8 cellular contexts compared by ENCODE assay signal in the genomic region with DNA sequence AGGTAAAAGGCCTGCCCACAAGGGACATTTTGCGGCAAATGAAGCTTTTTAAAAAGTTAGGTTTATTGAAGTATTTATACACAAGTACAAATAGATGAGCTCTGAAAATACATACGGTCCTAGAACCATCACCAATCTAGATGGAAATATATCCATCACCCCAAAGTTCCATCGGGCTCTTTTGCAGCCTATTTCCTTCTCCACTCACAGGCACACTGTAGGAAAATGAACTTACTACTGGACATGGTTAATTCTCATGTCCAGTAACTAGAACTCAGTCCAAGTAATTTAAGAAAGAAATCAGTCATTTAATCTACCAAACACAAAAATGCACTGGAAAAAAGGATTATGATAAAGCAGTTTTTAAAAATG. TPM values are rescaled to one million over a fixed set of nuclear protein-coding genes. Genes with fewer than 3 reads are reported as not detected.
DNase-seq lines count a peak whose midpoint lies in the region; ATAC-seq, FAIRE-seq and TF ChIP-seq lines count a peak whose summit lies in the region.

No MANE protein-coding gene starts in this region.

- H3K9ac ChIP-seq in kidney (ENCODE audit: low read length in 2 of 2), result peak overlapping the region in 1 of 2 donors; percentile 99

- TF ChIP-seq POLR2A in testis (IDR thresholded peaks at IDR 0.05), result no peak

- H3K27ac ChIP-seq in kidney (ENCODE audit: low read depth in 2 of 2, low read length in 2 of 2) (peak overlapping the region; percentile 90 to 94), testis (peak overlapping the region; percentile 88 to 92)

- DNase-seq in activated CD4-positive, alpha-beta T cell treated with anti-CD3 and anti-CD28 coated beads for 36 hours, result no peak
- DNase-seq in activated CD4-positive, alpha-beta T cell treated with anti-CD3 and anti-CD28 coated beads, Interleukin-2, amount 50 U/mL, for 4 hours, result no peak
- DNase-seq in activated naive CD8-positive, alpha-beta T cell treated with anti-CD3 and anti-CD28 coated beads for 36 hours, result no peak
- DNase-seq in kidney (no peak), testis (no peak), T-helper 9 cell (no peak), mucosa of gallbladder (ENCODE audit: low spot score) (no peak), GM10248 (ENCODE audit: extremely low spot score) (no peak)

- H3K27me3 Mint-ChIP-seq in activated CD4-positive, alpha-beta T cell treated with anti-CD3 and anti-CD28 coated beads for 36 hours, result no peaks in the 10 kb centered on the region
- H3K27me3 Mint-ChIP-seq in activated naive CD8-positive, alpha-beta T cell treated with anti-CD3 and anti-CD28 coated beads for 36 hours, result no peaks in the 10 kb centered on the region

- H3K9me3 ChIP-seq in kidney (ENCODE audit: control insufficient read depth in 1 of 2, low read length in 2 of 2) (no peaks in the 10 kb centered on the region), testis (no peaks in the 10 kb centered on the region)

- peaks cover 14 to 31% of the 10 kb centered on the region in 2 donors for H3K36me3 ChIP-seq in kidney (ENCODE audit: control insufficient read depth in 1 of 2, insufficient read depth in 2 of 2, low read length in 2 of 2)
- no peaks in the 10 kb centered on the region for H3K36me3 ChIP-seq in testis (ENCODE audit: low read depth, missing control alignments)

- peak overlapping the region; percentile 98 for H3K4me3 Mint-ChIP-seq in activated CD4-positive, alpha-beta T cell treated with anti-CD3 and anti-CD28 coated beads for 36 hours
- H3K4me3 Mint-ChIP-seq in activated naive CD8-positive, alpha-beta T cell treated with anti-CD3 and anti-CD28 coated beads for 36 hours, result peak overlapping the region; percentile 89

- POLR2A ChIA-PET in activated CD4-positive, alpha-beta T cell treated with anti-CD3 and anti-CD28 coated beads for 36 hours (lab: Charles Lee), result no interaction called here
- POLR2A ChIA-PET in GM10248 (lab: Yijun Ruan, JAX), result no interaction called here

- no peaks in the 10 kb centered on the region for H3K27me3 ChIP-seq in testis

- peaks cover 74% of the 10 kb centered on the region for H3K36me3 Mint-ChIP-seq in activated CD4-positive, alpha-beta T cell treated with anti-CD3 and anti-CD28 coated beads for 36 hours (ENCODE audit: low read depth)
- peaks cover 57% of the 10 kb centered on the region for H3K36me3 Mint-ChIP-seq in activated naive CD8-positive, alpha-beta T cell treated with anti-CD3 and anti-CD28 coated beads for 36 hours

- H3K4me1 ChIP-seq in kidney (ENCODE audit: control insufficient read depth in 1 of 2, insufficient read depth in 1 of 2, low read depth in 1 of 2, low read length in 2 of 2) (peaks cover 4 to 8% of the 10 kb centered on the region in 2 donors), testis (peaks cover 15% of the 10 kb centered on the region)

- H3K4me1 Mint-ChIP-seq in activated CD4-positive, alpha-beta T cell treated with anti-CD3 and anti-CD28 coated beads for 36 hours, result peaks cover 44% of the 10 kb centered on the region
- H3K4me1 Mint-ChIP-seq in activated naive CD8-positive, alpha-beta T cell treated with anti-CD3 and anti-CD28 coated beads for 36 hours, result peaks cover 36% of the 10 kb centered on the region

- H3K4me3 ChIP-seq in kidney (ENCODE audit: low read length in 2 of 2) (peak overlapping the region; percentile 89 to 100), testis (peak overlapping the region; percentile 89 to 96)

- FAIRE-seq in kidney (lab: Jason Lieb, UNC), result no peak

- H3K27ac Mint-ChIP-seq in activated CD4-positive, alpha-beta T cell treated with anti-CD3 and anti-CD28 coated beads for 36 hours, result peak overlapping the region; percentile 97
- H3K27ac Mint-ChIP-seq in activated naive CD8-positive, alpha-beta T cell treated with anti-CD3 and anti-CD28 coated beads for 36 hours, result peak overlapping the region; percentile 88

- intact Hi-C loops in activated CD4-positive, alpha-beta T cell treated with anti-CD3 and anti-CD28 coated beads for 36 hours (cut with DNase I, micrococcal nuclease), result no loop called here
- intact Hi-C loops in kidney (cut with DNase I), result no loop called here
- intact Hi-C loops in testis (cut with DNase I; ENCODE audit: low total_unique reads), result no loop called here

- no peak for ATAC-seq in activated CD4-positive, alpha-beta T cell treated with anti-CD3 and anti-CD28 coated beads for 36 hours

- no peak for TF ChIP-seq CTCF in kidney (IDR thresholded peaks at IDR 0.05; ENCODE audit: borderline replicate concordance, extremely low read depth, insufficient read depth)
- no peak for TF ChIP-seq CTCF in testis (IDR thresholded peaks at IDR 0.05)
- no peak for TF ChIP-seq CTCF in GM10248 (IDR thresholded peaks at IDR 0.05; ENCODE audit: control extremely low read depth, extremely low read depth, low read depth, missing control alignments)

- CTCF ChIA-PET in activated CD4-positive, alpha-beta T cell treated with anti-CD3 and anti-CD28 coated beads for 36 hours (lab: Charles Lee), result interaction anchor here (0.6 kb wide), 1 partner anchor 60 kb away, joined by 3 read pairs; no protein-coding TSS in a partner anchor
- CTCF ChIA-PET in GM10248 (lab: Yijun Ruan, JAX), result interaction anchor here (1.3 kb wide), 1 partner anchor 14 kb away, joined by 4 read pairs; no protein-coding TSS in a partner anchor

- WGBS in testis, 2 donors, result 23 to 26% methylated on average over 3 of the region's 3 CpGs

- H3K9me3 Mint-ChIP-seq in activated CD4-positive, alpha-beta T cell treated with anti-CD3 and anti-CD28 coated beads for 36 hours (ENCODE audit: low read depth), result no peaks in the 10 kb centered on the region
- no peaks in the 10 kb centered on the region for H3K9me3 Mint-ChIP-seq in activated naive CD8-positive, alpha-beta T cell treated with anti-CD3 and anti-CD28 coated beads for 36 hours

RNA-seq across cellular contexts. Expression of a gene that starts 0.7 kb away (rescaled TPM):
- total RNA-seq in activated CD4-positive, alpha-beta T cell treated with anti-CD3 and anti-CD28 coated beads for 36 hours, result 10 to 100 TPM; 63.7 to 66.3 TPM
- 10 to 100 TPM; 79.4 to 79.7 TPM for total RNA-seq in activated naive CD8-positive, alpha-beta T cell treated with anti-CD3 and anti-CD28 coated beads for 36 hours
- total RNA-seq in kidney, result 102 TPM
- polyA plus RNA-seq in kidney (ENCODE audit: insufficient read depth, low read depth, low replicate concordance), result 163 TPM
- 10 to 100 TPM; 76.3 to 82.8 TPM for total RNA-seq in testis
- 118 TPM for polyA plus RNA-seq in testis (ENCODE audit: insufficient read depth, low read depth, low replicate concordance)
- total RNA-seq in mucosa of gallbladder, result 107 TPM

RNA-seq across cellular contexts. Expression of a gene that starts 6.2 kb away (rescaled TPM):
- 100 to 1,000 TPM; 494 to 576 TPM for total RNA-seq in activated CD4-positive, alpha-beta T cell treated with anti-CD3 and anti-CD28 coated beads for 36 hours
- total RNA-seq in activated naive CD8-positive, alpha-beta T cell treated with anti-CD3 and anti-CD28 coated beads for 36 hours, result 100 to 1,000 TPM; 708 to 723 TPM
- total RNA-seq in kidney (46.4 TPM), testis (10 to 100 TPM; 55.4 to 65.0 TPM), mucosa of gallbladder (43.9 TPM)
- polyA plus RNA-seq in kidney (ENCODE audit: insufficient read depth, low read depth, low replicate concordance) (48.2 TPM), testis (ENCODE audit: insufficient read depth, low read depth, low replicate concordance) (121 TPM)

RNA-seq across cellular contexts. Expression of a gene that starts 13.2 kb away (rescaled TPM):
- 10 to 100 TPM; 34.3 to 41.3 TPM for total RNA-seq in activated CD4-positive, alpha-beta T cell treated with anti-CD3 and anti-CD28 coated beads for 36 hours
- 10 to 100 TPM; 37.5 to 41.9 TPM for total RNA-seq in activated naive CD8-positive, alpha-beta T cell treated with anti-CD3 and anti-CD28 coated beads for 36 hours
- total RNA-seq in kidney, result 67.9 TPM
- polyA plus RNA-seq in kidney (ENCODE audit: insufficient read depth, low read depth, low replicate concordance), result 19.9 TPM
- 10 to 100 TPM; 65.7 to 71.0 TPM for total RNA-seq in testis
- polyA plus RNA-seq in testis (ENCODE audit: insufficient read depth, low read depth, low replicate concordance), result 55.0 TPM
- 53.0 TPM for total RNA-seq in mucosa of gallbladder

Comparison
In these comparisons a context has a peak if more than half of its experiments do, and no peak if none do; other contexts are left out.
1. RNA of a gene that starts 6.2 kb away (total RNA-seq): 708 to 723 TPM in activated naive CD8-positive, alpha-beta T cell treated with anti-CD3 and anti-CD28 coated beads for 36 hours and 494 to 576 TPM in activated CD4-positive, alpha-beta T cell treated with anti-CD3 and anti-CD28 coated beads for 36 hours; 55.4 to 65.0 TPM in testis, 46.4 TPM in kidney (single experiment) and 43.9 TPM in mucosa of gallbladder (single experiment); every median in the first group is over 4 times any median in the second.